ENCODE assay signal across 1 cellular context in the genomic region with DNA sequence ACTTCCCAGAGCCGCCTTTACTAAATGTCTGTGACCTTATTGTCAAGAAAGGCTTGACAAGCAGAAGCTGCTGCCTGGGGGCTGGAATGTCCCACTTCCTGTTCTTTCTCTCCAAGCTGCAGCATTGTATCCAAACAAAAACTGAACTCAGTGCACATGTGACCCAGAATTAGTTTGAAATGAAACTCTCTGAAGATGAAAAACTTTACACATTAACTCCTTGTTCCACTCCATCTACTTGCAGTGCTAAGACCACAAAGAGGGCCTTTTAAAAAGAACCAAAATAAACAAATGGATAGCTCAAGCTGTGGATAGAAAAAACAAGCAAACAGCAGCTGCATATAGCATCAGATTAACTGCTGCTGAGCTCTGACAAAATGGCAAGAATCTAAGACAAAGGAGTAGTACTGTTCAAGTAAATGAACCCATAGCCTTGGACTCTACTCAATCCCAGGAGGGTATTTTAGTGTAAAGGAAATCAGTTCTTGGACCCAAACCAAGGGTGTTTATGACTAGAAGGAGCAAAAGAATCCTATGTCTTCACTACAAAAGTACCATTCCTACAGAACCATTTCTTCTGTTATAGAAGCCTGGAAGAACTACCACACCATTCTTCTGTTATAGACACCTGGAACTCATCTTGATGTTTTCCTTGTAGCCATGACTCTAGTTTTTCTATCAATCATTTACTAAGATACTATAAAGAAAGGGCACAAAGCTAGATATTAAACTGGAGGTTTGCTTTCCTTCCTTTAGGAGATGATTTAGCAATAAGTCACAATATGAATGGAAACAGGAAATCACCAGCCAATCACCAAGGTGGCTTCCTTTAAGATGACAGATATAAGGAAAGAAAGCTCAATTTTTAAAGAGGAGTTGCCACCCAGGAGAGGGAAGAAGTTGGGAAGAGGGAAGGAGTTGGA.
TF ChIP-seq lines count a peak whose summit lies in the region.

No MANE protein-coding gene starts in this region.

TF ChIP-seq in SK-N-SH treated with all-trans-retinoic acid at 6 μM for 48 hours, 23 proteins besides CTCF, POLR2A, EP300 and RAD21 (continued from another document):
- TF ChIP-seq ISL1 (CRISPR knock-in tag; IDR thresholded peaks at IDR 0.05) (no peak), SNAI2 (CRISPR knock-in tag; IDR thresholded peaks at IDR 0.05) (no peak), TCF4 (CRISPR knock-in tag; IDR thresholded peaks at IDR 0.05; ENCODE audit: borderline replicate concordance) (no peak), CSDC2 (CRISPR knock-in tag; IDR thresholded peaks at IDR 0.05) (no peak), ZFP3 (CRISPR knock-in tag; IDR thresholded peaks at IDR 0.05) (no peak), BACH2 (CRISPR knock-in tag; IDR thresholded peaks at IDR 0.05; ENCODE audit: borderline replicate concordance) (no peak), GLIS3 (CRISPR knock-in tag; IDR thresholded peaks at IDR 0.05) (no peak), ZNF8 (CRISPR knock-in tag; IDR thresholded peaks at IDR 0.05) (no peak), ESRRG (CRISPR knock-in tag; IDR thresholded peaks at IDR 0.05) (no peak), PPARA (CRISPR knock-in tag; IDR thresholded peaks at IDR 0.05; ENCODE audit: borderline replicate concordance) (no peak), ZNF70 (CRISPR knock-in tag; IDR thresholded peaks at IDR 0.05) (no peak), ZFP30 (CRISPR knock-in tag; IDR thresholded peaks at IDR 0.05) (no peak)
- TF ChIP-seq, protein P1, sequence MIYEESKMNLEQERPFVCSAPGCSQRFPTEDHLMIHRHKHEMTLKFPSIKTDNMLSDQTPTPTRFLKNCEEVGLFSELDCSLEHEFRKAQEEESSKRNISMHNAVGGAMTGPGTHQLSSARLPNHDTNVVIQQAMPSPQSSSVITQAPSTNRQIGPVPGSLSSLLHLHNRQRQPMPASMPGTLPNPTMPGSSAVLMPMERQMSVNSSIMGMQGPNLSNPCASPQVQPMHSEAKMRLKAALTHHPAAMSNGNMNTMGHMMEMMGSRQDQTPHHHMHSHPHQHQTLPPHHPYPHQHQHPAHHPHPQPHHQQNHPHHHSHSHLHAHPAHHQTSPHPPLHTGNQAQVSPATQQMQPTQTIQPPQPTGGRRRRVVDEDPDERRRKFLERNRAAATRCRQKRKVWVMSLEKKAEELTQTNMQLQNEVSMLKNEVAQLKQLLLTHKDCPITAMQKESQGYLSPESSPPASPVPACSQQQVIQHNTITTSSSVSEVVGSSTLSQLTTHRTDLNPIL (CRISPR knock-in tag; IDR thresholded peaks at IDR 0.05; ENCODE audit: low read depth): no peak
- TF ChIP-seq, protein P2, sequence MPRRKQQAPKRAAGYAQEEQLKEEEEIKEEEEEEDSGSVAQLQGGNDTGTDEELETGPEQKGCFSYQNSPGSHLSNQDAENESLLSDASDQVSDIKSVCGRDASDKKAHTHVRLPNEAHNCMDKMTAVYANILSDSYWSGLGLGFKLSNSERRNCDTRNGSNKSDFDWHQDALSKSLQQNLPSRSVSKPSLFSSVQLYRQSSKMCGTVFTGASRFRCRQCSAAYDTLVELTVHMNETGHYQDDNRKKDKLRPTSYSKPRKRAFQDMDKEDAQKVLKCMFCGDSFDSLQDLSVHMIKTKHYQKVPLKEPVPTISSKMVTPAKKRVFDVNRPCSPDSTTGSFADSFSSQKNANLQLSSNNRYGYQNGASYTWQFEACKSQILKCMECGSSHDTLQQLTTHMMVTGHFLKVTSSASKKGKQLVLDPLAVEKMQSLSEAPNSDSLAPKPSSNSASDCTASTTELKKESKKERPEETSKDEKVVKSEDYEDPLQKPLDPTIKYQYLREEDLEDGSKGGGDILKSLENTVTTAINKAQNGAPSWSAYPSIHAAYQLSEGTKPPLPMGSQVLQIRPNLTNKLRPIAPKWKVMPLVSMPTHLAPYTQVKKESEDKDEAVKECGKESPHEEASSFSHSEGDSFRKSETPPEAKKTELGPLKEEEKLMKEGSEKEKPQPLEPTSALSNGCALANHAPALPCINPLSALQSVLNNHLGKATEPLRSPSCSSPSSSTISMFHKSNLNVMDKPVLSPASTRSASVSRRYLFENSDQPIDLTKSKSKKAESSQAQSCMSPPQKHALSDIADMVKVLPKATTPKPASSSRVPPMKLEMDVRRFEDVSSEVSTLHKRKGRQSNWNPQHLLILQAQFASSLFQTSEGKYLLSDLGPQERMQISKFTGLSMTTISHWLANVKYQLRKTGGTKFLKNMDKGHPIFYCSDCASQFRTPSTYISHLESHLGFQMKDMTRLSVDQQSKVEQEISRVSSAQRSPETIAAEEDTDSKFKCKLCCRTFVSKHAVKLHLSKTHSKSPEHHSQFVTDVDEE (CRISPR knock-in tag; IDR thresholded peaks at IDR 0.05): no peak
